34 cellular contexts compared by ENCODE assay signal in the genomic region with DNA sequence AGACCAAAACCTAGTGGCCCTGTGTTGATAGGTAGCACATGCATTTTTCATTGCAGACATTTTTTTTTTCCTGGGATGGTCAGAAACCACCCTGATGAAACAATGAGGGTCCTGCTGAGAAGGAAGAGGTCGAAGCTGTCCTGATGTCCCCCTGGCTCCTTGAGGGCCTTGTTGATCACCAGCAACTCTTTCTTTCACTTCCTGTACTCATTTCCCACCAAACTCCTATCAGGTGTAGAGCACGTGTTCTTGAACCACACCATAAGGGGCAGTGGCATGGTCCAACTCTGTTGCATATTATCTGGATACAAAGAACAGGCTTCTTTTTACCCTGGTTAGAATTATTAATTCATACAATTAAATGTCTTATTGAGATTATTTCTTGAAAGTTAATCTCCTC.
"Had no signal": no experiment of that assay in that cellular context is flagged by ENCODE, and none has a peak within 500 bp of the region (broad histone marks: within the 10 kb centered on the region; RNA-seq: fewer than 3 reads in every experiment).

No MANE protein-coding gene starts in this region.

- H3K27ac ChIP-seq: KMS-11 had no signal

- DNase-seq: Karpas-422, Kasumi-1, MG63, MM.1S, MV-4-11, NCI-H1048, NCI-H1092, NCI-H1092 treated with DMSO at 0.1 percent for 48 hours, NCI-H1105, NCI-H1105 treated with DMSO at 0.1 percent for 48 hours, NCI-H1417, NCI-H1417 treated with DMSO at 0.1 percent for 48 hours, NCI-H1436, NCI-H1436 treated with DMSO at 0.1 percent for 48 hours, NCI-H146, NCI-H1694, NCI-H1694 treated with DMSO at 0.1 percent for 48 hours, NCI-H187, NCI-H187 treated with DMSO at 0.1 percent for 48 hours, NCI-H1930, NCI-H2029, NCI-H2029 treated with DMSO at 0.1 percent for 48 hours, NCI-H2081, NCI-H2081 treated with DMSO at 0.1 percent for 48 hours, NCI-H2107, NCI-H2171, NCI-H2171 treated with DMSO at 0.1 percent for 48 hours, NCI-H2227 treated with DMSO at 0.1 percent for 48 hours, NCI-H226, NCI-H345, NCI-H446, NCI-H446 treated with DMSO at 0.1 percent for 48 hours, NCI-H510A had no signal

- H3K9me3 ChIP-seq: MG63 had no signal

- H3K36me3 ChIP-seq: MG63 had no signal

- H3K4me3 ChIP-seq: MG63 had no signal
